ENCODE assay signal across 1 cellular context in the genomic region with DNA sequence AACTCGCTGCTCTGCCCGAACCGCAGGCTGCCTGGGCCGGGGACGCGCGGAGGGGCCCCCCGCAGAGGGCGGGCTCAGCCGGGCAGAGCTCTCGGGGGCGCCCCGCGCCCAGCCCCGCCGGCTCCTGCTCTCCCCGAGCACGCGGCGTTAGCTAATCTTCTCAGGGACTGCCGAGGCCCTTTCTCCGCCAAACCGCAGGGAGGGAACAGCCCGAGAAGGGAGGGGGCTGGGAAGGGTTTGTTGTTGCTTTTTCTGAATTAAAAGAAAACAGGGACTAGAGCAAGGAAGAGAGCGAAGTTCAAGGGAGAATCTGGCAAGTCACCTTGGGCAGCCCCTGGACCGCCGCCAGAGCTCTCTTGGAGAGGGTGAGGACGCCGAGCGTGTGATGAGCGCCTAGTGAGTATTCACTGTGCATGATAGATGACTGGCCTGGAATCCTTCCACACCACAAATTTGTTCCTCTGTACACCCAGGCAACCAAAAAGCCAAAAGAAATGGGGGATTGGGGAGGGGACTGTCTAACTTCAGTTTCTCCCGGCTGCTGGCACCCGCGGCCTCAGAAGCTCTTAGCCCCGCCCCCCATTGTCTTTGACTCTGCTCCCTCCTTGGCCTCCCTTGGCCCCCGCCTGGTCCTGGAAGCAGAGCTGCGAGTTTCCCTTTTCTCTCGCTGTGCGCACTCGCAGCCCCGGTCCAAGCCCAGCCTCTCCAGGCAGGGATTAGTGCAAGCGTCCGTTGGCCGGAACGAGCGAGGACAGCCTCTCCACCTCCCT.
TF ChIP-seq lines count a peak whose summit lies in the region.

No MANE protein-coding gene starts in this region.

TF ChIP-seq in GM23338, 12 proteins besides CTCF, POLR2A, EP300 and RAD21 (continued from another document):
- TF ChIP-seq ETS1 (IDR thresholded peaks at IDR 0.05) (no peak), ZNF114 (CRISPR knock-in tag; IDR thresholded peaks at IDR 0.05) (no peak), EZH2 (IDR thresholded peaks at IDR 0.05; ENCODE audit: low read depth, unreplicated experiment) (no peak), REST (IDR thresholded peaks at IDR 0.05; ENCODE audit: unreplicated experiment) (no peak), JUNB (IDR thresholded peaks at IDR 0.05; ENCODE audit: unreplicated experiment) (no peak)
